ENCODE assay signal across 8 cellular contexts in genomic region chr14:68787235-68787727, GRCh38. TPM values are rescaled to one million over a fixed set of nuclear protein-coding genes. Genes with fewer than 3 reads are reported as not detected.
DNase-seq lines count a peak whose midpoint lies in the region; ATAC-seq, FAIRE-seq and TF ChIP-seq lines count a peak whose summit lies in the region.

No MANE protein-coding gene starts in this region.

- H3K14ac ChIP-seq in neuronal stem cell (ENCODE audit: low read length): no peak overlapping the region

- H3K4me1 ChIP-seq in DND-41 (ENCODE audit: insufficient read depth, low read length) (peaks cover 30% of the 10 kb centered on the region), endothelial cell of umbilical vein (ENCODE audit: control insufficient read depth, extremely low read depth, insufficient read depth, low read length) (peaks cover 39% of the 10 kb centered on the region), neuronal stem cell (ENCODE audit: control insufficient read depth in 2 of 2, insufficient read depth in 1 of 2, low read depth in 1 of 2, low read length in 2 of 2) (peaks cover 10 to 22% of the 10 kb centered on the region in 2 donors)

- H4K8ac ChIP-seq in neuronal stem cell (ENCODE audit: low read depth, low read length): no peak overlapping the region

- BruUV-seq in endothelial cell of umbilical vein (replicated peaks; lab: Mats Ljungman, UMichigan): no TSS peak

- H3K36me3 ChIP-seq in DND-41 (ENCODE audit: insufficient read depth, low read length) (peaks cover 20% of the 10 kb centered on the region), WERI-Rb-1 (peaks cover 3% of the 10 kb centered on the region), endothelial cell of umbilical vein (ENCODE audit: control insufficient read depth in 2 of 2, extremely low read depth in 1 of 2, insufficient read depth in 2 of 2, low read length in 2 of 2) (peaks cover 8 to 13% of the 10 kb centered on the region in 2 experiments), neuronal stem cell (replicated peaks in 1 of 2; ENCODE audit: control insufficient read depth in 2 of 2, insufficient read depth in 2 of 2, low read length in 2 of 2) (peaks cover 25 to 57% of the 10 kb centered on the region in 2 donors)

- H3K23ac ChIP-seq in neuronal stem cell (ENCODE audit: low read depth, low read length, poor library complexity): peak overlapping the region; percentile 25

- no peak overlapping the region for H4K91ac ChIP-seq in neuronal stem cell (ENCODE audit: low read depth, low read length, poor library complexity)

- DNase-seq in DND-41 (no peak), WERI-Rb-1 (peak; percentile 66), endothelial cell of umbilical vein (ENCODE audit: low read depth, low spot score) (peak; percentile 22), neuronal stem cell (ENCODE audit: low spot score) (no peak), NCI-H187 (lab: John Stamatoyannopoulos, UW) (no peak), NCI-H1417 treated with DMSO at 0.1 percent for 48 hours (lab: John Stamatoyannopoulos, UW) (no peak), NCI-H2171 treated with DMSO at 0.1 percent for 48 hours (lab: John Stamatoyannopoulos, UW) (no peak), DMS 273 (lab: John Stamatoyannopoulos, UW; ENCODE audit: unreplicated experiment) (no peak)

- H3K9me1 ChIP-seq in endothelial cell of umbilical vein (replicated peaks; ENCODE audit: control insufficient read depth, extremely low read depth, insufficient read depth, low read length): no peaks in the 10 kb centered on the region

- peak overlapping the region; percentile 25 for H3K18ac ChIP-seq in neuronal stem cell (ENCODE audit: low read length)

- dilution Hi-C loops in endothelial cell of umbilical vein (cut with MboI; ENCODE audit: extremely low pct_ligation_motif_present, low sequenced_read_pairs): no loop called here

- FAIRE-seq in endothelial cell of umbilical vein (lab: Jason Lieb, UNC): peak; percentile 15

- POLR2A ChIA-PET in endothelial cell of umbilical vein (lab: Charles Lee): interaction anchor here (1.7 kb wide), 1 partner anchor 71 kb away, joined by 4 read pairs; no protein-coding TSS in a partner anchor

- H2BK15ac ChIP-seq in neuronal stem cell (ENCODE audit: low read length): no peak overlapping the region

- H4K20me1 ChIP-seq in DND-41 (ENCODE audit: insufficient read depth, low read length): peaks cover 16% of the 10 kb centered on the region
- peaks cover 2% of the 10 kb centered on the region for H4K20me1 ChIP-seq in endothelial cell of umbilical vein (replicated peaks; ENCODE audit: control insufficient read depth, extremely low read depth, insufficient read depth, low read length)

- H2BK5ac ChIP-seq in neuronal stem cell (ENCODE audit: low read length): no peak overlapping the region

- no peak for TF ChIP-seq POLR2A in endothelial cell of umbilical vein (IDR thresholded peaks at IDR 0.05; ENCODE audit: low read depth, low read length)

- no peaks in the 10 kb centered on the region for H3K9me3 ChIP-seq in DND-41 (ENCODE audit: insufficient read depth, low read length, severe bottlenecking)
- no peaks in the 10 kb centered on the region for H3K9me3 ChIP-seq in WERI-Rb-1 (ENCODE audit: severe bottlenecking)
- no peaks in the 10 kb centered on the region for H3K9me3 ChIP-seq in endothelial cell of umbilical vein (replicated peaks; ENCODE audit: control insufficient read depth, insufficient read depth, low read length)
- peaks cover 0 to 6% of the 10 kb centered on the region in 2 donors for H3K9me3 ChIP-seq in neuronal stem cell (replicated peaks in 1 of 2; ENCODE audit: control insufficient read depth in 2 of 2, insufficient read depth in 1 of 2, low read depth in 1 of 2, low read length in 2 of 2)

- H2BK12ac ChIP-seq in neuronal stem cell (ENCODE audit: low read length): no peak overlapping the region

- no peaks in the 10 kb centered on the region for H3K27me3 ChIP-seq in DND-41 (ENCODE audit: insufficient read depth, low read length, poor library complexity)
- H3K27me3 ChIP-seq in WERI-Rb-1 (ENCODE audit: insufficient read depth, low read depth, severe bottlenecking): peaks cover 3% of the 10 kb centered on the region
- no peaks in the 10 kb centered on the region for H3K27me3 ChIP-seq in endothelial cell of umbilical vein (ENCODE audit: control insufficient read depth in 2 of 2, insufficient read depth in 2 of 2, low read length in 2 of 2)
- no peaks in the 10 kb centered on the region for H3K27me3 ChIP-seq in neuronal stem cell (ENCODE audit: control insufficient read depth in 3 of 3, insufficient read depth in 3 of 3, low read depth in 1 of 3, low read length in 3 of 3)

- H3K9ac ChIP-seq in DND-41 (ENCODE audit: low read depth, low read length): no peak overlapping the region
- H3K9ac ChIP-seq in endothelial cell of umbilical vein (replicated peaks; ENCODE audit: extremely low read depth, insufficient read depth, low read length): no peak overlapping the region
- H3K9ac ChIP-seq in neuronal stem cell (ENCODE audit: low read depth, low read length, poor library complexity): peak overlapping the region; percentile 54

- H3K4me2 ChIP-seq in DND-41 (ENCODE audit: insufficient read depth, low read length) (no peak overlapping the region), endothelial cell of umbilical vein (ENCODE audit: insufficient read depth, low read length) (no peak overlapping the region), neuronal stem cell (ENCODE audit: insufficient read depth, low read length, poor library complexity, severe bottlenecking) (no peak overlapping the region)

- no peak overlapping the region for H2AK5ac ChIP-seq in neuronal stem cell (ENCODE audit: low read depth, low read length)

- H3K27ac ChIP-seq in DND-41 (ENCODE audit: low read length) (no peak overlapping the region), WERI-Rb-1 (no peak overlapping the region; the same call in 1 of the 2 replicates), endothelial cell of umbilical vein (ENCODE audit: insufficient read depth, low read depth, low read length) (no peak overlapping the region), neuronal stem cell (replicated peaks; ENCODE audit: low read length) (peak overlapping the region; percentile 35)

- H2AFZ ChIP-seq in DND-41 (ENCODE audit: low read depth, low read length) (no peak overlapping the region), endothelial cell of umbilical vein (ENCODE audit: low read depth, low read length) (no peak overlapping the region), neuronal stem cell (ENCODE audit: low read length) (no peak overlapping the region)

- H3K4me3 ChIP-seq in DND-41 (ENCODE audit: low read depth in 1 of 2, low read length in 2 of 2): no peak overlapping the region
- H3K4me3 ChIP-seq in WERI-Rb-1 (ENCODE audit: low read depth, low read length): no peak overlapping the region
- no peak overlapping the region for H3K4me3 ChIP-seq in endothelial cell of umbilical vein (replicated peaks in 1 of 3; ENCODE audit: insufficient read depth in 1 of 3, low read depth in 1 of 3, low read length in 3 of 3)
- no peak overlapping the region for H3K4me3 ChIP-seq in neuronal stem cell (ENCODE audit: low read length in 2 of 2)

- intact Hi-C loops in endothelial cell of umbilical vein (cut with micrococcal nuclease): no loop called here

- H3K79me1 ChIP-seq in neuronal stem cell (ENCODE audit: low read depth, low read length): peaks cover 9% of the 10 kb centered on the region

- H2BK120ac ChIP-seq in neuronal stem cell (ENCODE audit: low read depth, low read length): no peak overlapping the region

- peak; percentile 19; the same call in 1 of the 3 replicates for ATAC-seq in DND-41 (ENCODE audit: insufficient read depth, low read depth)

- CTCF ChIA-PET in endothelial cell of umbilical vein (lab: Charles Lee): interaction anchor here (0.7 to 9.6 kb wide), 11 partner anchors 16 to 843 kb away, joined by 3 to 122 read pairs (median 3); no protein-coding TSS in a partner anchor

- no peak overlapping the region for H3K4ac ChIP-seq in neuronal stem cell (ENCODE audit: low read length)

- WGBS in neuronal stem cell (ENCODE audit: extremely low coverage in 2 of 2, insufficient read length in 2 of 2, insufficient replicate concordance in 1 of 2), 2 donors: no CpG with 5 or more reads among the region's 11 CpGs

- H3K79me2 ChIP-seq in DND-41 (ENCODE audit: insufficient read depth, low read length): peaks cover 25% of the 10 kb centered on the region
- peaks cover 40% of the 10 kb centered on the region for H3K79me2 ChIP-seq in endothelial cell of umbilical vein (ENCODE audit: control insufficient read depth, insufficient read depth, low read length)

- TF ChIP-seq CTCF in DND-41 (IDR thresholded peaks at IDR 0.05; ENCODE audit: borderline replicate concordance, extremely low read depth, low read length, poor library complexity, severe bottlenecking) (no peak), WERI-Rb-1 (IDR thresholded peaks at IDR 0.05; ENCODE audit: low read depth, low read length) (no peak), endothelial cell of umbilical vein (IDR thresholded peaks at IDR 0.05; ENCODE audit: extremely low read depth in 1 of 2, insufficient read depth in 1 of 2, low read depth in 1 of 2, low read length in 2 of 2) (no peak)

TF ChIP-seq in endothelial cell of umbilical vein, 7 proteins besides CTCF, POLR2A, EP300 and RAD21:
- TF ChIP-seq EZH2 (IDR thresholded peaks at IDR 0.05; ENCODE audit: borderline replicate concordance, low read depth, low read length, severe bottlenecking) (no peak), FOS (IDR thresholded peaks at IDR 0.05; ENCODE audit: borderline replicate concordance, insufficient read depth, low read length) (no peak), JUN (IDR thresholded peaks at IDR 0.05; ENCODE audit: borderline replicate concordance, insufficient read depth, insufficient read length, low read depth) (no peak), GATA2 (IDR thresholded peaks at IDR 0.05; ENCODE audit: insufficient read depth, insufficient read length, low read depth, low read length) (no peak), MYC (IDR thresholded peaks at IDR 0.05; ENCODE audit: low read depth, low read length) (no peak), MAX (IDR thresholded peaks at IDR 0.05; ENCODE audit: insufficient read depth, insufficient read length) (no peak), POLR2AphosphoS5 (IDR thresholded peaks at IDR 0.05; ENCODE audit: insufficient read depth, low read depth, low read length) (no peak)

RNA-seq across cellular contexts. Expression of gene ZFP36L1, which starts 5.6 kb away (rescaled TPM):
- total RNA-seq in endothelial cell of umbilical vein: 89.6 and 91.3 TPM in 2 replicates
- 46.0 and 63.3 TPM in 2 replicates for polyA plus RNA-seq in endothelial cell of umbilical vein
- polyA plus RNA-seq in endothelial cell of umbilical vein (2011; cell fraction: cytosol; rRNA removed): 50.0 and 63.4 TPM in 2 replicates
- polyA plus RNA-seq in endothelial cell of umbilical vein (2011; cell fraction: nucleus; rRNA removed): 22.0 and 22.8 TPM in 2 replicates
- 52.4 and 76.4 TPM in 2 replicates for polyA plus RNA-seq in endothelial cell of umbilical vein (2012)
- polyA minus RNA-seq in endothelial cell of umbilical vein: 16.9 and 24.7 TPM in 2 replicates
- polyA minus RNA-seq in endothelial cell of umbilical vein (2011; cell fraction: cytosol; rRNA and poly(A)+ RNA removed): 34.5 TPM
- 15.7 and 25.6 TPM in 2 replicates for polyA minus RNA-seq in endothelial cell of umbilical vein (2011; cell fraction: nucleus; rRNA and poly(A)+ RNA removed)
- polyA plus RNA-seq in neuronal stem cell (2013, experiment 1 of 2): 270 TPM
- 294 TPM for polyA plus RNA-seq in neuronal stem cell (2013, experiment 2 of 2)

Comparison
In these comparisons a context has a peak if more than half of its experiments do, and no peak if none do; other contexts are left out.
1. DNase-seq: peak in WERI-Rb-1 (single experiment) and endothelial cell of umbilical vein (single experiment); none in DND-41 (single experiment), neuronal stem cell (single experiment), NCI-H187 (0 of 2), NCI-H1417 treated with DMSO at 0.1 percent for 48 hours (single experiment), NCI-H2171 treated with DMSO at 0.1 percent for 48 hours (single experiment) and DMS 273 (single experiment).